ENCODE assay signal across 15 cellular contexts in genomic region chr16:70378869-70379493, GRCh38. TPM values are rescaled to one million over a fixed set of nuclear protein-coding genes. Genes with fewer than 3 reads are reported as not detected.
DNase-seq lines count a peak whose midpoint lies in the region; ATAC-seq, FAIRE-seq and TF ChIP-seq lines count a peak whose summit lies in the region.
"Had no signal": no experiment of that assay in that cellular context is flagged by ENCODE, and none has a peak within 500 bp of the region (broad histone marks: within the 10 kb centered on the region; RNA-seq: fewer than 3 reads in every experiment).

No MANE protein-coding gene starts in this region.

- no TSS peak for BruUV-seq in MCF 10A (replicated peaks; lab: Mats Ljungman, UMichigan)
- no TSS peak for BruUV-seq in mammary epithelial cell (replicated peaks; lab: Mats Ljungman, UMichigan)

- H3K9me3 Mint-ChIP-seq in MCF 10A (ENCODE audit: unreplicated experiment) (no peaks in the 10 kb centered on the region), astrocyte (ENCODE audit: unreplicated experiment) (no peaks in the 10 kb centered on the region)

- H3K4me3 ChIP-seq in mammary epithelial cell (replicated peaks in 1 of 3; ENCODE audit: insufficient read depth in 1 of 3, low read depth in 2 of 3, low read length in 3 of 3) (no peak overlapping the region), astrocyte (ENCODE audit: insufficient read depth, low read depth, low read length) (no peak overlapping the region), thymus (ENCODE audit: low read length) (no peak overlapping the region), SJCRH30 (no peak overlapping the region)

- peaks cover 68% of the 10 kb centered on the region for H3K36me3 Mint-ChIP-seq in MCF 10A (ENCODE audit: insufficient read depth, unreplicated experiment)
- H3K36me3 Mint-ChIP-seq in astrocyte (ENCODE audit: low read depth, unreplicated experiment): peaks cover 15% of the 10 kb centered on the region

- no peaks in the 10 kb centered on the region for H4K20me1 ChIP-seq in mammary epithelial cell (ENCODE audit: insufficient read depth, low read length)
- H4K20me1 ChIP-seq in astrocyte (ENCODE audit: insufficient read depth, low read length): peaks cover 11% of the 10 kb centered on the region

- ATAC-seq in HG03565 (IDR thresholded peaks at IDR 0.05; ENCODE audit: unreplicated experiment): no peak
- ATAC-seq: stimulated activated naive CD8-positive, alpha-beta T cell treated with anti-CD3 and anti-CD28 coated beads, Interleukin-15, Interleukin-2, amounts not matched to agents 100 U/mL and 50 U/mL, for 24 hours had no signal

- H3K36me3 ChIP-seq in mammary epithelial cell (ENCODE audit: insufficient read depth, low read length): no peaks in the 10 kb centered on the region
- H3K36me3 ChIP-seq in KOPT-K1 (ENCODE audit: insufficient read depth, low read length): peaks cover 64% of the 10 kb centered on the region
- H3K36me3 ChIP-seq in astrocyte (ENCODE audit: insufficient read depth, low read length): peaks cover 8% of the 10 kb centered on the region
- peaks cover 3% of the 10 kb centered on the region for H3K36me3 ChIP-seq in thymus (ENCODE audit: control insufficient read depth, insufficient read depth)
- H3K36me3 ChIP-seq in SJCRH30: no peaks in the 10 kb centered on the region

- 89% methylated on average over 12 of the region's 13 CpGs for WGBS in mammary epithelial cell (ENCODE audit: low coverage, missing lambda C conversion rate)
- 93% methylated on average over 13 of the region's 13 CpGs for WGBS in thymus

- POLR2A ChIA-PET in MCF 10A (lab: Yijun Ruan, JAX): interaction anchor here (1.3 to 4.4 kb wide), 6 partner anchors 18 to 146 kb away, joined by 4 to 55 read pairs (median 26); partner anchors contain the start of genes DDX19A, FCSK and ST3GAL2

- no peak overlapping the region for H2AFZ ChIP-seq in mammary epithelial cell (ENCODE audit: low read depth, low read length)
- no peak overlapping the region for H2AFZ ChIP-seq in astrocyte (ENCODE audit: low read depth, low read length)

- TF ChIP-seq CTCF in MCF 10A (IDR thresholded peaks at IDR 0.05; ENCODE audit: unreplicated experiment): no peak
- no peak for TF ChIP-seq CTCF in mammary epithelial cell (conservative IDR thresholded peaks at IDR 0.05 in 1 of 2, IDR thresholded peaks at IDR 0.05 in 1 of 2; ENCODE audit: extremely low read depth in 1 of 2, insufficient read depth in 1 of 2, low read depth in 1 of 2, low read length in 2 of 2)
- no peak for TF ChIP-seq CTCF in astrocyte (IDR thresholded peaks at IDR 0.05; ENCODE audit: insufficient read depth, low read depth, low read length)

- CTCF ChIA-PET in MCF 10A (lab: Yijun Ruan, JAX) (interaction anchor here (0.7 to 1.7 kb wide), 3 partner anchors 110 to 392 kb away, joined by 6 to 7 read pairs (median 6); no protein-coding TSS in a partner anchor), mammary epithelial cell (lab: Charles Lee; ENCODE audit: low non-redundant PET) (no interaction called here)

- H3K4me1 Mint-ChIP-seq in MCF 10A (ENCODE audit: insufficient read depth, unreplicated experiment) (no peaks in the 10 kb centered on the region), astrocyte (ENCODE audit: low read depth, unreplicated experiment) (peaks cover 8% of the 10 kb centered on the region)

- dilution Hi-C loops in mammary epithelial cell (cut with HindIII; ENCODE audit: low sequenced_read_pairs): no loop called here

- FAIRE-seq in astrocyte (lab: Jason Lieb, UNC): no peak
- FAIRE-seq: colon had no signal

- no peaks in the 10 kb centered on the region for H3K27me3 Mint-ChIP-seq in MCF 10A (ENCODE audit: insufficient read depth, unreplicated experiment)
- H3K27me3 Mint-ChIP-seq in astrocyte (ENCODE audit: low read depth, unreplicated experiment): no peaks in the 10 kb centered on the region

- no peak overlapping the region for H3K9ac ChIP-seq in mammary epithelial cell (ENCODE audit: insufficient read depth, low read length)
- H3K9ac ChIP-seq in astrocyte (ENCODE audit: low read length): no peak overlapping the region

- H3K27me3 ChIP-seq in mammary epithelial cell (ENCODE audit: insufficient read depth, low read length): no peaks in the 10 kb centered on the region
- no peaks in the 10 kb centered on the region for H3K27me3 ChIP-seq in astrocyte (ENCODE audit: insufficient read depth, low read length)
- no peaks in the 10 kb centered on the region for H3K27me3 ChIP-seq in thymus (ENCODE audit: control insufficient read depth, insufficient read depth)
- H3K27me3 ChIP-seq in SJCRH30: no peaks in the 10 kb centered on the region

- peak overlapping the region; percentile 90 for H3K4me3 Mint-ChIP-seq in MCF 10A (ENCODE audit: unreplicated experiment)
- peak overlapping the region; percentile 82 for H3K4me3 Mint-ChIP-seq in astrocyte (ENCODE audit: unreplicated experiment)

- DNase-seq in MCF 10A (ENCODE audit: unreplicated experiment): no peak
- no peak for DNase-seq in mammary epithelial cell
- DNase-seq in astrocyte (ENCODE audit: low read depth): no peak
- DNase-seq in GM19240 (ENCODE audit: insufficient read length, low spot score): no peak
- DNase-seq in SJCRH30: no peak
- DNase-seq: activated gamma-delta T cell treated with Interleukin-2 at 50 U/mL for 16 hours; NCI-H1048; NCI-H446 treated with DMSO at 0.1 percent for 48 hours; stimulated activated CD4-positive, alpha-beta T cell treated with anti-CD3 and anti-CD28 coated beads, Interleukin-4, amount 100 ng/mL, for 24 hours; stimulated activated naive CD8-positive, alpha-beta T cell treated with anti-CD3 and anti-CD28 coated beads, Interleukin-15, Interleukin-2, amounts not matched to agents 100 U/mL and 50 U/mL, for 24 hours had no signal

- no peak overlapping the region for H3K27ac ChIP-seq in mammary epithelial cell (ENCODE audit: insufficient read depth, low read depth, low read length)
- H3K27ac ChIP-seq in KOPT-K1 (ENCODE audit: low read depth, low read length, poor library complexity, severe bottlenecking): peak overlapping the region; percentile 93
- no peak overlapping the region for H3K27ac ChIP-seq in astrocyte (ENCODE audit: low read depth, low read length)
- H3K27ac ChIP-seq in thymus (ENCODE audit: low read depth): peak overlapping the region; percentile 25
- no peak overlapping the region for H3K27ac ChIP-seq in SJCRH30
- H3K27ac ChIP-seq: HL-60 had no signal

- H3K27ac Mint-ChIP-seq in MCF 10A (ENCODE audit: low read depth, unreplicated experiment): no peak overlapping the region
- H3K27ac Mint-ChIP-seq in astrocyte (ENCODE audit: unreplicated experiment): peak overlapping the region; percentile 69

- H3K9me3 ChIP-seq in mammary epithelial cell (replicated peaks; ENCODE audit: insufficient read depth, low read length) (no peaks in the 10 kb centered on the region), KOPT-K1 (ENCODE audit: insufficient read depth, low read length, poor library complexity, severe bottlenecking) (no peaks in the 10 kb centered on the region), astrocyte (ENCODE audit: insufficient read depth, low read depth, low read length) (no peaks in the 10 kb centered on the region), thymus (ENCODE audit: control insufficient read depth) (no peaks in the 10 kb centered on the region), SJCRH30 (replicated peaks) (no peaks in the 10 kb centered on the region)

- intact Hi-C loops in MCF 10A (cut with micrococcal nuclease): no loop called here
- intact Hi-C loops in mammary epithelial cell (cut with micrococcal nuclease): no loop called here

- no peak overlapping the region for H3K4me2 ChIP-seq in mammary epithelial cell (ENCODE audit: insufficient read depth, low read depth, low read length)
- H3K4me2 ChIP-seq in astrocyte (ENCODE audit: low read length): no peak overlapping the region

- in situ Hi-C loops in mammary epithelial cell (cut with MboI; ENCODE audit: low sequenced_read_pairs in 2 of 2): no loop called here

- H3K79me2 ChIP-seq in mammary epithelial cell (ENCODE audit: insufficient read depth, low read length): peaks cover 19% of the 10 kb centered on the region
- peaks cover 20% of the 10 kb centered on the region for H3K79me2 ChIP-seq in astrocyte (ENCODE audit: insufficient read depth, low read length)

- peaks cover 7% of the 10 kb centered on the region for H3K4me1 ChIP-seq in mammary epithelial cell (ENCODE audit: insufficient read depth, low read length)
- peaks cover 21% of the 10 kb centered on the region for H3K4me1 ChIP-seq in astrocyte (ENCODE audit: insufficient read depth, low read length)
- peaks cover 13% of the 10 kb centered on the region for H3K4me1 ChIP-seq in thymus (ENCODE audit: control insufficient read depth, insufficient read depth, low read length)
- H3K4me1 ChIP-seq in SJCRH30: no peaks in the 10 kb centered on the region

RNA-seq across cellular contexts. Expression of gene DDX19A, which starts 32.3 kb away (rescaled TPM):
- 34.7 and 36.5 TPM in 2 replicates for total RNA-seq in MCF 10A (2022)
- total RNA-seq in mammary epithelial cell: 10 to 100 TPM; 37.0 to 42.0 TPM
- 38.5 TPM for polyA plus RNA-seq in mammary epithelial cell
- 48.5 TPM for polyA minus RNA-seq in mammary epithelial cell
- 40.0 and 41.2 TPM in 2 replicates for total RNA-seq in astrocyte
- 24.1 TPM for polyA plus RNA-seq in thymus
- 36.3 and 37.1 TPM in 2 replicates for total RNA-seq in SJCRH30 (2014; rRNA removed; shearing (Covaris generic))

RNA-seq across cellular contexts. Expression of gene ST3GAL2, which starts 59.9 kb away (rescaled TPM):
- 7.7 and 10.3 TPM in 2 replicates for total RNA-seq in MCF 10A (2022)
- 10 to 100 TPM; 14.0 to 14.5 TPM for total RNA-seq in mammary epithelial cell
- 7.9 TPM for polyA plus RNA-seq in mammary epithelial cell
- 48.9 TPM for polyA minus RNA-seq in mammary epithelial cell
- 108 and 130 TPM in 2 replicates for total RNA-seq in astrocyte
- polyA plus RNA-seq in thymus: 11.8 TPM
- 13.6 TPM in 2 replicates for total RNA-seq in SJCRH30 (2014; rRNA removed; shearing (Covaris generic))

Comparison
In these comparisons a context has a peak if more than half of its experiments do, and no peak if none do; other contexts are left out.
1. H3K27ac ChIP-seq: peak in KOPT-K1 (single experiment) and thymus (single experiment); none in mammary epithelial cell (single experiment), astrocyte (single experiment) and SJCRH30 (single experiment).